Comparison of ENCODE assay signal across 16 cellular contexts in the genomic region with DNA sequence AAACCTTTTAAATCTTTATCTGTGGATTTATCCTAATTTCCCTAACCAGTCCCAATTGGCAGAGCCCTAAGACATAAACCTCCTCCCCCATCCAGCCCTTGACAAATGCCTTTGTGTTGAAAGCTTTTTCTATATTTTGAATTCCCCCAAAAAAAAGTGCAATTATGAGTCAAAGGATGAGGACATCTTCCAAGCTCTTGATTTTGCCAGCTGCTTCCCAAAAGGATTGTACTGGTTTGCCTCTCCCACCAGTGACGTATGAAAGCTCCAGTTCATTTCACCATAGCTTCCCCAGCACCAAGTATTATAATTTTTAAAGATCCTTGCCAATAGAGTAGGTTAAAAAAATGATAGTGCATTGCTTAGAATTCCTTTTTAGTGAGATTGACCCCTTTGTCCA. TPM values are rescaled to one million over a fixed set of nuclear protein-coding genes. Genes with fewer than 3 reads are reported as not detected.
A peak's percentile ranks its signal among the peaks of the same experiment; 100 is the strongest.
DNase-seq lines count a peak whose midpoint lies in the region; ATAC-seq and TF ChIP-seq lines count a peak whose summit lies in the region.
"Had no signal": no experiment of that assay in that cellular context is flagged by ENCODE, and none has a peak within 500 bp of the region (broad histone marks: within the 10 kb centered on the region; RNA-seq: fewer than 3 reads in every experiment).

No MANE protein-coding gene starts in this region.

- H3K4me1 Mint-ChIP-seq in CD14-positive monocyte (peaks cover 74% of the 10 kb centered on the region), Caco-2 (ENCODE audit: low read depth, unreplicated experiment) (no peaks in the 10 kb centered on the region)
- H3K4me1 Mint-ChIP-seq: activated CD4-positive, alpha-beta T cell treated with anti-CD3 and anti-CD28 coated beads for 36 hours had no signal

- H3K9me3 Mint-ChIP-seq in CD14-positive monocyte (no peaks in the 10 kb centered on the region), Caco-2 (ENCODE audit: unreplicated experiment) (no peaks in the 10 kb centered on the region)
- H3K9me3 Mint-ChIP-seq: CD8-positive, alpha-beta T cell; mesothelial cell of epicardium had no signal

- H3K36me3 Mint-ChIP-seq in CD14-positive monocyte (peaks cover 93 to 99% of the 10 kb centered on the region in 2 donors), Caco-2 (ENCODE audit: insufficient read depth, unreplicated experiment) (peaks cover 10% of the 10 kb centered on the region)
- H3K36me3 Mint-ChIP-seq: CD8-positive, alpha-beta T cell; mesothelial cell of epicardium had no signal

- TF ChIP-seq CTCF in CD14-positive monocyte (IDR thresholded peaks at IDR 0.05) (no peak), psoas muscle (IDR thresholded peaks at IDR 0.05) (no peak), Caco-2 (IDR thresholded peaks at IDR 0.05; ENCODE audit: insufficient read depth in 1 of 2, low read depth in 1 of 2, low read length in 1 of 2, severe bottlenecking in 1 of 2, unreplicated experiment in 1 of 2) (no peak)

- BruUV-seq in Caco-2 (replicated peaks; lab: Mats Ljungman, UMichigan): no TSS peak

- peak overlapping the region; percentile 60 for H3K27ac ChIP-seq in psoas muscle

- no peak overlapping the region for H3K4me3 Mint-ChIP-seq in CD14-positive monocyte
- no peak overlapping the region for H3K4me3 Mint-ChIP-seq in Caco-2 (ENCODE audit: unreplicated experiment)
- H3K4me3 Mint-ChIP-seq: activated CD4-positive, alpha-beta T cell treated with anti-CD3 and anti-CD28 coated beads for 36 hours; CD8-positive, alpha-beta T cell; mesothelial cell of epicardium had no signal

- ATAC-seq in psoas muscle (peak in 2 of 4 donors; percentile 19 to 52), HG03159 (IDR thresholded peaks at IDR 0.05; ENCODE audit: unreplicated experiment) (no peak)
- ATAC-seq: activated CD4-positive, alpha-beta T cell treated with anti-CD3 and anti-CD28 coated beads for 36 hours; CD8-positive, alpha-beta T cell; HCT116 had no signal

- H3K4me1 ChIP-seq in psoas muscle (peaks cover 35% of the 10 kb centered on the region), Caco-2 (peaks cover 6% of the 10 kb centered on the region; the same call in 1 of the 2 replicates)

- H3K9me3 ChIP-seq in psoas muscle (no peaks in the 10 kb centered on the region), Caco-2 (no peaks in the 10 kb centered on the region)

- H3K27me3 Mint-ChIP-seq in CD14-positive monocyte (ENCODE audit: low read depth in 3 of 3) (peaks cover 1 to 6% (median 1%) of the 10 kb centered on the region in 3 donors), Caco-2 (ENCODE audit: insufficient read depth, unreplicated experiment) (no peaks in the 10 kb centered on the region)

- peak overlapping the region; percentile 74 to 92 (median 81) for H3K27ac Mint-ChIP-seq in CD14-positive monocyte
- no peak overlapping the region for H3K27ac Mint-ChIP-seq in Caco-2 (ENCODE audit: unreplicated experiment)
- H3K27ac Mint-ChIP-seq: activated CD4-positive, alpha-beta T cell treated with anti-CD3 and anti-CD28 coated beads for 36 hours; CD8-positive, alpha-beta T cell; mesothelial cell of epicardium had no signal

- H3K4me3 ChIP-seq in psoas muscle (no peak overlapping the region), Caco-2 (ENCODE audit: low read depth, low read length) (no peak overlapping the region)

- H3K27me3 ChIP-seq in psoas muscle (ENCODE audit: insufficient read depth in 3 of 3, low read length in 2 of 3) (no peaks in the 10 kb centered on the region), Caco-2 (replicated peaks; ENCODE audit: control insufficient read depth, insufficient read depth, low read length) (no peaks in the 10 kb centered on the region)

- intact Hi-C loops in CD14-positive monocyte (cut with micrococcal nuclease): loop anchor here in 1 of 2 donors (5.0 kb wide), 1 partner anchor 33 kb away; no protein-coding TSS in a partner anchor
- intact Hi-C loops in psoas muscle (cut with DNase I): no loop called here
- intact Hi-C loops in Caco-2 (cut with micrococcal nuclease; ENCODE audit: unreplicated experiment): no loop called here

- CTCF ChIA-PET in Caco-2 (lab: Charles Lee): no interaction called here

- DNase-seq in CD14-positive monocyte (ENCODE audit: low spot score): no peak
- peak; percentile 76 for DNase-seq in RPMI7951 (ENCODE audit: low read depth)
- peak; percentile 77 for DNase-seq in fibroblast of the conjunctiva (ENCODE audit: low read depth)
- DNase-seq in psoas muscle: no peak
- no peak for DNase-seq in Caco-2
- no peak for DNase-seq in COR-L47 (lab: John Stamatoyannopoulos, UW)
- DNase-seq in HPDE6-E6E7 (ENCODE audit: extremely low spot score): no peak
- DNase-seq: activated CD4-positive, alpha-beta T cell treated with anti-CD3 and anti-CD28 coated beads for 36 hours; CD8-positive, alpha-beta T cell; cortex of kidney; MM.1S; NCI-H524 treated with DMSO at 0.1 percent for 48 hours had no signal

- H3K36me3 ChIP-seq in psoas muscle (ENCODE audit: insufficient read depth in 1 of 2, low read depth in 1 of 2): peaks cover 0 to 11% of the 10 kb centered on the region in 2 donors
- peaks cover 1% of the 10 kb centered on the region; the same call in 1 of the 2 replicates for H3K36me3 ChIP-seq in Caco-2 (ENCODE audit: control insufficient read depth, insufficient read depth, low read length)

- POLR2A ChIA-PET in Caco-2 (lab: Charles Lee): no interaction called here

- 65 to 76% (median 72%) methylated on average over 1 of the region's 1 CpG for WGBS in psoas muscle, 3 donors

RNA-seq across cellular contexts. Expression of a gene that starts 39.0 kb away (rescaled TPM):
- polyA plus RNA-seq in CD14-positive monocyte: 10 to 100 TPM; 28.4 to 58.3 TPM
- total RNA-seq in RPMI7951 (2014; rRNA removed; shearing (Covaris generic)): 7.0 and 8.5 TPM in 2 replicates
- total RNA-seq in psoas muscle: 10 to 100 TPM; 14.9 to 42.9 (median 22.7) TPM
- polyA plus RNA-seq in psoas muscle: 10 to 100 TPM in 2 of 3 donors, 1 to 10 TPM in 1; 6.2 to 15.5 (median 14.3) TPM
- total RNA-seq in Caco-2 (2022): 31.6 and 33.3 TPM in 2 replicates
- total RNA-seq: CD8-positive, alpha-beta T cell had no signal

RNA-seq across cellular contexts. Expression of a gene that starts 59.7 kb away (rescaled TPM):
- polyA plus RNA-seq in CD14-positive monocyte: not detected
- not detected in 2 replicates for total RNA-seq in RPMI7951 (2014; rRNA removed; shearing (Covaris generic))
- total RNA-seq in psoas muscle: not detected
- not detected for polyA plus RNA-seq in psoas muscle
- not detected in 2 replicates for total RNA-seq in Caco-2 (2022)
- total RNA-seq: activated CD4-positive, alpha-beta T cell treated with anti-CD3 and anti-CD28 coated beads for 36 hours; CD8-positive, alpha-beta T cell; mesothelial cell of epicardium; ureter had no signal

Comparison
In these comparisons a context has a peak if more than half of its experiments do, and no peak if none do; other contexts are left out.
1. DNase-seq: peak in RPMI7951 (single experiment) and fibroblast of the conjunctiva (single experiment); none in CD14-positive monocyte (single experiment), psoas muscle (0 of 2), Caco-2 (0 of 2), COR-L47 (single experiment) and HPDE6-E6E7 (single experiment).